8 cellular contexts compared by ENCODE assay signal in the genomic region with DNA sequence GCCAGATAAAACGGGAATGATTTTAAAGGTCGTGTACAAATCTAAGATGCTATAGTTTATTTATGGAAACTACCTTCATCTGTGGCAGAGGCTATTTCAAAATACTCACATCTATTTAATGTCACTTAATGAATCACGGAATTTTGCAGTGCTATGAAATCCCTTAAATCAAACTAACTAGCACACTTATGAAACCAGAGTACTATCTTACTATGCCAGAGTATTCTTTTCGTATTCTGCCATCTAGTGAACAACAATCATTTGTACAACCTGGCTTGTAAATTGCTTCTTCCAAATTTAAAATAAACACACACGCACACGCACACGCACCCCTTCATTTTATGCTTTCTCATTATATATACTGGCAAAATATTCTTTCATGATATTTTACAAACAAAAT.
A peak's percentile ranks its signal among the peaks of the same experiment; 100 is the strongest.
DNase-seq lines count a peak whose midpoint lies in the region; ATAC-seq and TF ChIP-seq lines count a peak whose summit lies in the region.

No MANE protein-coding gene starts in this region.

- no peaks in the 10 kb centered on the region for H3K27me3 Mint-ChIP-seq in neural crest cell (ENCODE audit: low read depth)

- DNase-seq in DMS53 (lab: John Stamatoyannopoulos, UW) (peak; percentile 65), NCI-H1694 treated with DMSO at 0.1 percent for 48 hours (lab: John Stamatoyannopoulos, UW) (peak; percentile 33), choroid plexus epithelial cell (ENCODE audit: low read depth) (peak; percentile 82), neural crest cell (ENCODE audit: low read depth, low spot score) (no peak), cerebellar nuclear complex (lab: John Stamatoyannopoulos, UW) (no peak), iPS-NIHi11 (ENCODE audit: low spot score) (no peak), GM13976 (ENCODE audit: low spot score) (no peak)

- no peak for ATAC-seq in GM18511 (IDR thresholded peaks at IDR 0.05; ENCODE audit: unreplicated experiment)

- H3K9me3 Mint-ChIP-seq in neural crest cell = no peaks in the 10 kb centered on the region

- H3K4me3 ChIP-seq in choroid plexus epithelial cell (ENCODE audit: low read depth, low read length) = peak overlapping the region; percentile 48

- H3K4me1 Mint-ChIP-seq in neural crest cell = no peaks in the 10 kb centered on the region

- H3K27ac Mint-ChIP-seq in neural crest cell (ENCODE audit: unreplicated experiment) = no peak overlapping the region

- in situ Hi-C loops in GM13976 (cut with MboI; ENCODE audit: low sequenced_read_pairs, unreplicated experiment) = no loop called here

- TF ChIP-seq CTCF in choroid plexus epithelial cell (conservative IDR thresholded peaks at IDR 0.05; ENCODE audit: low read depth, low read length) = peak; percentile 55
- peak; percentile 44 for TF ChIP-seq CTCF in neural crest cell (conservative IDR thresholded peaks at IDR 0.05)
- TF ChIP-seq CTCF in GM13976 (IDR thresholded peaks at IDR 0.05; ENCODE audit: borderline replicate concordance, control extremely low read depth, extremely low read depth, insufficient read depth, missing control alignments) = no peak

- H3K36me3 Mint-ChIP-seq in neural crest cell (ENCODE audit: low read depth) = no peaks in the 10 kb centered on the region

- no peak overlapping the region for H3K4me3 Mint-ChIP-seq in neural crest cell

Comparison
In these comparisons a context has a peak if more than half of its experiments do, and no peak if none do; other contexts are left out.
1. DNase-seq: peak in DMS53 (single experiment), NCI-H1694 treated with DMSO at 0.1 percent for 48 hours (single experiment) and choroid plexus epithelial cell (single experiment); none in neural crest cell (single experiment), cerebellar nuclear complex (0 of 2), iPS-NIHi11 (single experiment) and GM13976 (single experiment).